ENCODE assay signal across 16 cellular contexts in genomic region chr18:58536187-58536516, GRCh38.
DNase-seq lines count a peak whose midpoint lies in the region; FAIRE-seq and TF ChIP-seq lines count a peak whose summit lies in the region.
"Had no signal": no experiment of that assay in that cellular context is flagged by ENCODE, and none has a peak within 500 bp of the region (broad histone marks: within the 10 kb centered on the region; RNA-seq: fewer than 3 reads in every experiment).

No MANE protein-coding gene starts in this region.

- no peak for TF ChIP-seq CTCF in GM10248 (IDR thresholded peaks at IDR 0.05; ENCODE audit: control extremely low read depth, extremely low read depth, low read depth, missing control alignments)
- TF ChIP-seq CTCF in coronary artery (IDR thresholded peaks at IDR 0.05): no peak

- H3K4me1 ChIP-seq in BLaER1 treated with 17β-estradiol and CSF1 and Interleukin-3, amounts not matched to agents 10 nM and 100 nM: peaks cover 53 to 67% (median 62%) of the 10 kb centered on the region in 10 experiments
- H3K4me1 ChIP-seq in Karpas-422 (ENCODE audit: low read length) (peaks cover 45% of the 10 kb centered on the region), mesenchymal stem cell (ENCODE audit: control insufficient read depth, insufficient read depth, low read depth, low read length) (peaks cover 27% of the 10 kb centered on the region)
- H3K4me1 ChIP-seq: sigmoid colon had no signal

- H3K27ac ChIP-seq in BLaER1 treated with 17β-estradiol and CSF1 and Interleukin-3, amounts not matched to agents 10 nM and 100 nM: peak overlapping the region; percentile 51 to 73 (median 64); a peak in 21 of 22 replicates
- H3K27ac ChIP-seq in Karpas-422 (ENCODE audit: low read length) (no peak overlapping the region), mesenchymal stem cell (ENCODE audit: low read length, poor library complexity, severe bottlenecking) (no peak overlapping the region), coronary artery (no peak overlapping the region)
- H3K27ac ChIP-seq: body of pancreas, sigmoid colon, SK-N-MC had no signal

- H2AK5ac ChIP-seq in mesenchymal stem cell (ENCODE audit: low read length, severe bottlenecking): peak overlapping the region; percentile 69

- no peak overlapping the region for H4K8ac ChIP-seq in mesenchymal stem cell (ENCODE audit: low read length)

- H3K36me3 ChIP-seq in BLaER1 treated with 17β-estradiol and CSF1 and Interleukin-3, amounts not matched to agents 10 nM and 100 nM: no peaks in the 10 kb centered on the region
- no peaks in the 10 kb centered on the region for H3K36me3 ChIP-seq in Karpas-422 (ENCODE audit: insufficient read depth, low read length)
- H3K36me3 ChIP-seq in mesenchymal stem cell (ENCODE audit: control insufficient read depth in 1 of 2, insufficient read depth in 2 of 2, low read depth in 1 of 2, low read length in 2 of 2): peaks cover 0 to 45% of the 10 kb centered on the region in 2 experiments
- H3K36me3 ChIP-seq: sigmoid colon had no signal

- H3K9ac ChIP-seq in BLaER1 treated with 17β-estradiol and CSF1 and Interleukin-3, amounts not matched to agents 10 nM and 100 nM: peak overlapping the region in 7 of 11 experiments; percentile 14 to 39 (median 25); a peak in 10 of 22 replicates
- H3K9ac ChIP-seq in Karpas-422 (ENCODE audit: low read length) (no peak overlapping the region), mesenchymal stem cell (ENCODE audit: low read length) (no peak overlapping the region)

- CTCF ChIA-PET in GM10248 (lab: Yijun Ruan, JAX): interaction anchor here (0.9 to 17.2 kb wide), 6 partner anchors 10 to 229 kb away, joined by 3 to 366 read pairs (median 4); partner anchors contain the start of gene MALT1

- H3K4me2 ChIP-seq in BLaER1 treated with 17β-estradiol and CSF1 and Interleukin-3, amounts not matched to agents 10 nM and 100 nM: peak overlapping the region; percentile 75 to 94 (median 87)
- H3K4me2 ChIP-seq in Karpas-422 (ENCODE audit: low read depth, low read length, poor library complexity, severe bottlenecking) (peak overlapping the region; percentile 50), mesenchymal stem cell (ENCODE audit: low read length, poor library complexity, severe bottlenecking) (no peak overlapping the region)

- H3K79me2 ChIP-seq in Karpas-422 (ENCODE audit: low read length): no peaks in the 10 kb centered on the region

- H3K18ac ChIP-seq in mesenchymal stem cell (ENCODE audit: low read depth in 1 of 2, low read length in 2 of 2): no peak overlapping the region

- no peak overlapping the region for H3K14ac ChIP-seq in mesenchymal stem cell (ENCODE audit: low read length in 2 of 2)

- no peaks in the 10 kb centered on the region for H3K9me2 ChIP-seq in Karpas-422 (replicated peaks; ENCODE audit: insufficient read depth, low read length)

- no peak overlapping the region for H3K23ac ChIP-seq in mesenchymal stem cell (ENCODE audit: low read length in 2 of 2)

- H2BK120ac ChIP-seq in mesenchymal stem cell (ENCODE audit: low read depth, low read length): no peak overlapping the region

- no peak for DNase-seq in GM12891 (ENCODE audit: insufficient read length, low spot score)
- no peak for DNase-seq in Karpas-422
- DNase-seq in mesenchymal stem cell: no peak
- DNase-seq in ACHN: no peak
- no peak for DNase-seq in GM10248 (ENCODE audit: extremely low spot score)
- no peak for DNase-seq in coronary artery (ENCODE audit: low spot score)
- DNase-seq in inferior parietal cortex (ENCODE audit: extremely low spot score): no peak
- DNase-seq: activated CD8-positive, alpha-beta memory T cell treated with anti-CD3 and anti-CD28 coated beads, Interleukin-2, amount 50 U/mL, for 4 hours; Calu3; NCI-H1092 treated with DMSO at 0.1 percent for 48 hours; NCI-H82; sigmoid colon had no signal

- H3K27me3 ChIP-seq in BLaER1 treated with 17β-estradiol and CSF1 and Interleukin-3, amounts not matched to agents 10 nM and 100 nM: no peaks in the 10 kb centered on the region
- H3K27me3 ChIP-seq in Karpas-422 (ENCODE audit: low read length) (no peaks in the 10 kb centered on the region), mesenchymal stem cell (ENCODE audit: control insufficient read depth in 1 of 2, insufficient read depth in 1 of 2, low read length in 2 of 2) (no peaks in the 10 kb centered on the region)
- H3K27me3 ChIP-seq: body of pancreas, sigmoid colon had no signal

- in situ Hi-C loops in ACHN (cut with HindIII; ENCODE audit: low pct_ligation_motif_present, low pct_unique_long_range_greater_than_20kb, low sequenced_read_pairs): no loop called here

- no peak overlapping the region for H2BK5ac ChIP-seq in mesenchymal stem cell (ENCODE audit: low read depth, low read length, poor library complexity, severe bottlenecking)

- H3K4me3 ChIP-seq in BLaER1 treated with 17β-estradiol and CSF1 and Interleukin-3, amounts not matched to agents 10 nM and 100 nM: peak overlapping the region in 5 of 10 experiments; percentile 14 to 43 (median 33); a peak in 4 of 20 replicates
- H3K4me3 ChIP-seq in Karpas-422 (ENCODE audit: low read length) (no peak overlapping the region), mesenchymal stem cell (ENCODE audit: insufficient read depth in 1 of 2, low read depth in 1 of 2, low read length in 2 of 2) (no peak overlapping the region), coronary artery (no peak overlapping the region)
- H3K4me3 ChIP-seq: body of pancreas, sigmoid colon, SK-N-MC had no signal

- H3K4ac ChIP-seq in mesenchymal stem cell (ENCODE audit: low read depth in 1 of 2, low read length in 2 of 2): no peak overlapping the region

- FAIRE-seq in GM12891 (lab: Jason Lieb, UNC): no peak
- FAIRE-seq: G401.6 had no signal

- no peak overlapping the region for H2AFZ ChIP-seq in Karpas-422 (ENCODE audit: low read length)
- H2AFZ ChIP-seq in mesenchymal stem cell (ENCODE audit: low read depth, low read length): no peak overlapping the region

- peak; percentile 3; the same call in 1 of the 2 replicates for TF ChIP-seq POLR2A in GM12891 (IDR thresholded peaks at IDR 0.05; ENCODE audit: low read depth, low read length)

- POLR2A ChIA-PET in GM10248 (lab: Yijun Ruan, JAX): interaction anchor here (0.7 to 1.2 kb wide), 6 partner anchors 9 to 228 kb away, joined by 3 to 8 read pairs (median 3); no protein-coding TSS in a partner anchor

- H3K9me3 ChIP-seq in BLaER1 treated with 17β-estradiol and CSF1 and Interleukin-3, amounts not matched to agents 10 nM and 100 nM (replicated peaks in 1 of 11): no peaks in the 10 kb centered on the region
- no peaks in the 10 kb centered on the region for H3K9me3 ChIP-seq in Karpas-422 (ENCODE audit: low read length)
- H3K9me3 ChIP-seq in mesenchymal stem cell (ENCODE audit: control insufficient read depth, low read length): no peaks in the 10 kb centered on the region
- H3K9me3 ChIP-seq: body of pancreas, sigmoid colon had no signal

- peaks cover 30% of the 10 kb centered on the region for H3K79me1 ChIP-seq in mesenchymal stem cell (replicated peaks; ENCODE audit: low read length, poor library complexity, severe bottlenecking)

- H4K20me1 ChIP-seq in BLaER1 treated with 17β-estradiol and CSF1 and Interleukin-3, amounts not matched to agents 10 nM and 100 nM: no peaks in the 10 kb centered on the region; a peak in 1 of 22 replicates
- H4K20me1 ChIP-seq in Karpas-422 (ENCODE audit: insufficient read depth, low read depth, low read length): no peaks in the 10 kb centered on the region

- no peak overlapping the region for H4K91ac ChIP-seq in mesenchymal stem cell (ENCODE audit: low read length)

- H2BK15ac ChIP-seq in mesenchymal stem cell (ENCODE audit: low read depth, poor library complexity, severe bottlenecking): no peak overlapping the region

- H2BK12ac ChIP-seq in mesenchymal stem cell (ENCODE audit: low read length in 2 of 2): no peak overlapping the region

- WGBS in mesenchymal stem cell: 75% methylated on average over 5 of the region's 5 CpGs

TF ChIP-seq in GM12891, 5 proteins besides CTCF, POLR2A, EP300 and RAD21:
- TF ChIP-seq PAX5 (IDR thresholded peaks at IDR 0.05; ENCODE audit: insufficient read depth, low read length, severe bottlenecking): no peak
- TF ChIP-seq TAF1 (IDR thresholded peaks at IDR 0.05; ENCODE audit: low read depth, low read length): no peak
- no peak for TF ChIP-seq POU2F2 (IDR thresholded peaks at IDR 0.05; ENCODE audit: low read depth, low read length)
- no peak; the same call in 1 of the 2 replicates for TF ChIP-seq POLR2AphosphoS5 (IDR thresholded peaks at IDR 0.05; ENCODE audit: low read depth, low read length)
- no peak for TF ChIP-seq SPI1 (IDR thresholded peaks at IDR 0.05; ENCODE audit: low read depth, low read length)

Comparison
In these comparisons a context has a peak if more than half of its experiments do, and no peak if none do; other contexts are left out.
1. H3K27ac ChIP-seq: peak in BLaER1 treated with 17β-estradiol and CSF1 and Interleukin-3, amounts not matched to agents 10 nM and 100 nM (11 of 11); none in Karpas-422 (single experiment), mesenchymal stem cell (single experiment) and coronary artery (0 of 2).
2. H3K9ac ChIP-seq: peak in BLaER1 treated with 17β-estradiol and CSF1 and Interleukin-3, amounts not matched to agents 10 nM and 100 nM (7 of 11); none in Karpas-422 (single experiment) and mesenchymal stem cell (single experiment).